ENCODE assay signal across 8 cellular contexts in the genomic region with DNA sequence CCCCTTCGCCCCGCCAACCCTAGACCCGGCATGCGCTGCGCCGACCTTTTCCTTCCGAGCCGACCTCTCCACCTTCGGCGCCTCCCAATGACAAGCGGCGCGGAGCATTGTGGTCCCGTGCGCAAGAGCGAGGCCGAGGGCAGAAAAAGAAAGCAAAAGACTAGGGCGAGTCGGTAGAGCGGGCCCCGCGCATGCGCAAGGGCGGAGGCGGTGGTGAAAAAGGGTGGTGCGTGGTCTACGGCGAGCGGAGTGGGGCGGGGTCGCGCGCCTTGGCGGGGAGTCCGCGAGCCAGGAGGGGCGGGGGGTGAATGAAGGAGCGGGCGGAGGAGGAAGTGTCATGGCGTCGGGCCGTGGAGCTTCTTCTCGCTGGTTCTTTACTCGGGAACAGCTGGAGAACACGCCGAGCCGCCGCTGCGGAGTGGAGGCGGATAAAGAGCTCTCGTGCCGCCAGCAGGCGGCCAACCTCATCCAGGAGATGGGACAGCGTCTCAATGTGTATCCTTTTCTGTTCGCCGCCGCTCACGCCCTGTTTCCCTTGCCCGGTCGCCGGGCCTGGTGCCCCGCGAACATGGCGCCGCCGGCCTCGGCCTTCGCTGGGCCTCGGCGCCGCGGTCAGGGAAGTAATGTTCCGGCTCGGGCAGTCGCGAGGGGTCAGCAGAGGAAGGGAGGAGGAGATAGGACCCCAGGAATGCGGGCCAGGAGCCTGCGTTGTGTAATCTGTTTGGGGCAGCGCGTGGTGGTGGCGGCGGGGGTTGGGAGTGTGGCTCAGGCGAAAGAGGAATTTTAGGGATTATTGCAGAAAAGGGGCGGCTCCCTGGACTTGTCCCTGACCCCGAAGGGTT. TPM values are rescaled to one million over a fixed set of nuclear protein-coding genes. Genes with fewer than 3 reads are reported as not detected.
DNase-seq lines count a peak whose midpoint lies in the region; ATAC-seq and TF ChIP-seq lines count a peak whose summit lies in the region.

Gene CCNT2 (plus strand): TSS at position 305 of the 842 bp plus-strand sequence. CDS start 33 bp downstream, at position 338.

- H3K4me3 ChIP-seq in GM12864 (ENCODE audit: low read depth, low read length) (peak within 1 kb of the TSS; percentile 95), thymus (ENCODE audit: low read length) (peak within 1 kb of the TSS; percentile 99)

- peaks cover 10% of the 10 kb centered on the region for H3K9me3 Mint-ChIP-seq in osteocyte (ENCODE audit: unreplicated experiment)

- no peaks in the 10 kb centered on the region for H3K9me3 ChIP-seq in thymus (ENCODE audit: control insufficient read depth)

- peaks cover 5% of the 10 kb centered on the region for H3K27me3 Mint-ChIP-seq in osteocyte (ENCODE audit: unreplicated experiment)

- H3K27me3 ChIP-seq in thymus (ENCODE audit: control insufficient read depth, insufficient read depth), result no peaks in the 10 kb centered on the region

- ATAC-seq in HG02759 (IDR thresholded peaks at IDR 0.05; ENCODE audit: unreplicated experiment), result peak; percentile 83

- no peak for TF ChIP-seq CTCF in GM12864 (IDR thresholded peaks at IDR 0.05; ENCODE audit: low read depth, low read length, missing control alignments)
- TF ChIP-seq CTCF in osteocyte (IDR thresholded peaks at IDR 0.05), result no peak

- H3K4me1 ChIP-seq in thymus (ENCODE audit: control insufficient read depth, insufficient read depth, low read length), result peaks cover 7% of the 10 kb centered on the region

- DNase-seq in GM12864 (ENCODE audit: low read depth), result peak; percentile 96
- peak; percentile 93 to 99 (median 98) for DNase-seq in NCI-H1417 (lab: John Stamatoyannopoulos, UW)
- DNase-seq in SW 1271 (lab: John Stamatoyannopoulos, UW), result peak; percentile 98 to 99
- DNase-seq in activated naive CD8-positive, alpha-beta T cell treated with anti-CD3 and anti-CD28 coated beads, Interleukin-2, amount 50 U/mL, for 16 hours (ENCODE audit: low read depth, low spot score), result peak; percentile 99
- peak; percentile 96 to 100 (median 99) for DNase-seq in head of caudate nucleus
- DNase-seq in osteocyte (ENCODE audit: extremely low spot score, unreplicated experiment), result peak; percentile 100

- peak within 1 kb of the TSS; percentile 96 for H3K4me3 Mint-ChIP-seq in osteocyte (ENCODE audit: unreplicated experiment)

- H3K27ac Mint-ChIP-seq in osteocyte (ENCODE audit: unreplicated experiment), result peak within 1 kb of the TSS; percentile 98

- peaks cover 38% of the 10 kb centered on the region for H3K4me1 Mint-ChIP-seq in osteocyte (ENCODE audit: unreplicated experiment)

- H3K36me3 ChIP-seq in thymus (ENCODE audit: control insufficient read depth, insufficient read depth), result no peaks in the 10 kb centered on the region

- peak within 1 kb of the TSS; percentile 99 for H3K27ac ChIP-seq in thymus (ENCODE audit: low read depth)

- intact Hi-C loops in head of caudate nucleus (cut with DNase I), result loop anchor here (5.0 kb wide), 2 partner anchors 614 to 796 kb away; partner anchors contain the start of genes R3HDM1 and ZRANB3

- under 1% methylated on average over 85 of the region's 85 CpGs for WGBS in thymus

- H3K36me3 Mint-ChIP-seq in osteocyte (ENCODE audit: unreplicated experiment), result no peaks in the 10 kb centered on the region

RNA-seq across cellular contexts. Expression of gene CCNT2, which starts in this region (rescaled TPM):
- 33.0 and 34.1 TPM in 2 replicates for total RNA-seq in osteocyte
- 26.1 TPM for polyA plus RNA-seq in thymus

Comparison
In these comparisons a context has a peak if more than half of its experiments do, and no peak if none do; other contexts are left out.
1. Peak in every context shown above with its lines: DNase-seq, ATAC-seq, H3K4me3 ChIP-seq and H3K27ac ChIP-seq.